ENCODE assay signal across 8 cellular contexts in the genomic region with DNA sequence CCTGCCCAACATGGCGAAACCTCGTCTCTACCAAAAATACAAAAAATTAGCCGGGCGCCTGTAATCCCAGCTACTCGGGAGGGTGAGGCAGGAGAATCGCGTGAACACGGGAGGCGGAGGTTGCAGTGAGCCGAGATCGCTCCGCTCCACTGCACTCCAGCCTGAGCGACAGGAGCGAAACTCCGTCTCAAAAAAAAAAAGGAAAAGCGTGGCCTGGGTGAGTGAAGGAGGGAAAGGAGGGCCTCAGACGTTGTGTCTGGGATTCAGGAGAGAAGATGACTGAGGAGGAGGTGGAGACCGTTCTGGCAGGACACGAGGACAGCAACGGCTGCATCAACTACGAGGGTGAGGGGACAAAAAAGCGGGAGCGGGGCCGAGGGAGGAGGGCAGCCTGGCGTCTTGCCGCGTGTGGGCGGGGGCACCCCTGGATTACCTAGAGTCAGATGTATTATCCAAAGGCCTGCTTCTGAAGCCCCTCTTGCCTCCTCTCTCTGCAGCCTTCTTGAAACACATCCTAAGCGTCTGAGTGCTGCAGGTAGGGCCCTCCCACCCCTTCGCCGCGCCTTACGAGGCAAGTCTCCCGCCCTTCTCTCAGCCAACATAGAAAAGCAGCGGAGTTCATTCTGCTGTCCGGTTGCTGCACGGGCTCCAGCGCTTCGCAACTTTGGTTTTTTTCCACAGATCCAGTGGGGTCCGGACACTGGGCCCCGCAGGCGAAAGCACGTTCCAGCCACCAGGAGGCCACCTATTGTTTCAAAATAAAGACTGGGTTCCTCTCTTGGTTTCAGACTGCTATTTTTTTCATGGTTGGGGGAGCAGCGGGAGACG. TPM values are rescaled to one million over a fixed set of nuclear protein-coding genes. Genes with fewer than 3 reads are reported as not detected.
DNase-seq lines count a peak whose midpoint lies in the region; ATAC-seq and TF ChIP-seq lines count a peak whose summit lies in the region.

No MANE protein-coding gene starts in this region.

- TF ChIP-seq RAD21 in liver (IDR thresholded peaks at IDR 0.05), result peak; percentile 34 to 62

- H3K4me1 Mint-ChIP-seq in activated CD4-positive, alpha-beta T cell treated with anti-CD3 and anti-CD28 coated beads, Interleukin-2, amount 10 ng/mL, durations not matched to agents 7 days and 5 days, result peaks cover 68% of the 10 kb centered on the region

- H3K9ac ChIP-seq in liver (ENCODE audit: low read depth in 1 of 2, low read length in 2 of 2), result peak overlapping the region; percentile 32 to 45

- H3K36me3 ChIP-seq in BJ (ENCODE audit: control insufficient read depth, insufficient read depth, low read length) (peaks cover 25% of the 10 kb centered on the region), liver (ENCODE audit: control insufficient read depth in 4 of 4, insufficient read depth in 3 of 4, low read depth in 1 of 4, low read length in 3 of 4) (peaks cover 12 to 26% (median 23%) of the 10 kb centered on the region in 4 donors)

- H3K4me3 ChIP-seq in BJ (ENCODE audit: low read depth, low read length) (peak overlapping the region; percentile 64), liver (ENCODE audit: low read depth in 1 of 3, low read length in 3 of 3) (peak overlapping the region; percentile 50 to 73 (median 64))

- peak; percentile 40 for DNase-seq in BJ (ENCODE audit: low read depth)
- DNase-seq in NCI-H524 treated with DMSO at 0.1 percent for 48 hours (lab: John Stamatoyannopoulos, UW), result peak; percentile 62
- DNase-seq in activated CD4-positive, alpha-beta T cell treated with anti-CD3 and anti-CD28 coated beads, Interleukin-2, amount 10 ng/mL, durations not matched to agents 7 days and 5 days, result peak; percentile 71
- peak; percentile 88 for DNase-seq in dermis blood vessel endothelial cell
- peak; percentile 53 for DNase-seq in stimulated activated CD4-positive, alpha-beta T cell treated with anti-CD3 and anti-CD28 coated beads, Interleukin-4, amount 100 ng/mL, for 1 hour

- H3K27ac Mint-ChIP-seq in activated CD4-positive, alpha-beta T cell treated with anti-CD3 and anti-CD28 coated beads, Interleukin-2, amount 10 ng/mL, durations not matched to agents 7 days and 5 days, result peak overlapping the region; percentile 93

- H3K27me3 ChIP-seq in BJ (ENCODE audit: control insufficient read depth, insufficient read depth, low read length), result no peaks in the 10 kb centered on the region
- H3K27me3 ChIP-seq in liver (ENCODE audit: control insufficient read depth in 4 of 4, insufficient read depth in 4 of 4, low read length in 3 of 4), result no peaks in the 10 kb centered on the region

- peak overlapping the region; percentile 85 to 98 for H3K27ac ChIP-seq in liver (ENCODE audit: low read depth in 1 of 2, low read length in 2 of 2)

- ATAC-seq in HG03460 (IDR thresholded peaks at IDR 0.05; ENCODE audit: unreplicated experiment), result peak; percentile 45

- TF ChIP-seq CTCF in BJ (IDR thresholded peaks at IDR 0.05; ENCODE audit: insufficient read depth, low read depth, low read length) (peak; percentile 81), liver (IDR thresholded peaks at IDR 0.05; ENCODE audit: low read depth, low read length, missing input control) (peak; percentile 64)

- TF ChIP-seq POLR2A in GM19193 (IDR thresholded peaks at IDR 0.05; ENCODE audit: extremely low read depth, insufficient read depth, insufficient read length), result peak; percentile 44

- H3K9me3 Mint-ChIP-seq in activated CD4-positive, alpha-beta T cell treated with anti-CD3 and anti-CD28 coated beads, Interleukin-2, amount 10 ng/mL, durations not matched to agents 7 days and 5 days, result no peaks in the 10 kb centered on the region

- H3K36me3 Mint-ChIP-seq in activated CD4-positive, alpha-beta T cell treated with anti-CD3 and anti-CD28 coated beads, Interleukin-2, amount 10 ng/mL, durations not matched to agents 7 days and 5 days (ENCODE audit: low read depth), result peaks cover 55% of the 10 kb centered on the region

- no peaks in the 10 kb centered on the region for H3K27me3 Mint-ChIP-seq in activated CD4-positive, alpha-beta T cell treated with anti-CD3 and anti-CD28 coated beads, Interleukin-2, amount 10 ng/mL, durations not matched to agents 7 days and 5 days

- POLR2A ChIA-PET in BJ (lab: Charles Lee), result interaction anchor here (0.7 to 1.2 kb wide), 2 partner anchors 30 to 159 kb away, joined by 4 to 8 read pairs; no protein-coding TSS in a partner anchor
- POLR2A ChIA-PET in activated CD4-positive, alpha-beta T cell treated with anti-CD3 and anti-CD28 coated beads, Interleukin-2, amount 10 ng/mL, durations not matched to agents 7 days and 5 days (lab: Charles Lee), result interaction anchor here (0.6 to 1.8 kb wide), 3 partner anchors 30 to 160 kb away, joined by 3 to 8 read pairs (median 5); a partner anchor contains a TSS

- H3K4me1 ChIP-seq in liver (ENCODE audit: control insufficient read depth in 4 of 4, insufficient read depth in 4 of 4, low read length in 3 of 4), result peaks cover 9 to 56% (median 47%) of the 10 kb centered on the region in 4 donors

- 17% methylated on average over 45 of the region's 45 CpGs for WGBS in liver

- CTCF ChIA-PET in BJ (lab: Yijun Ruan, JAX), result interaction anchor here (0.5 to 8.7 kb wide), 6 partner anchors 30 to 110 kb away, joined by 3 to 56 read pairs (median 7); a partner anchor contains a TSS
- CTCF ChIA-PET in activated CD4-positive, alpha-beta T cell treated with anti-CD3 and anti-CD28 coated beads, Interleukin-2, amount 10 ng/mL, durations not matched to agents 7 days and 5 days (lab: Charles Lee), result interaction anchor here (0.6 to 2.1 kb wide), 6 partner anchors 31 to 489 kb away, joined by 3 to 7 read pairs (median 3); a partner anchor contains a TSS

- no peaks in the 10 kb centered on the region for H3K9me3 ChIP-seq in liver (ENCODE audit: control insufficient read depth in 4 of 4, low read length in 3 of 4)

- H3K4me3 Mint-ChIP-seq in activated CD4-positive, alpha-beta T cell treated with anti-CD3 and anti-CD28 coated beads, Interleukin-2, amount 10 ng/mL, durations not matched to agents 7 days and 5 days, result peak overlapping the region; percentile 90

TF ChIP-seq in liver, 16 proteins besides CTCF, POLR2A, EP300 and RAD21:
- TF ChIP-seq JUND (IDR thresholded peaks at IDR 0.05), result no peak
- no peak for TF ChIP-seq HNF4G (IDR thresholded peaks at IDR 0.05)
- TF ChIP-seq FOXA1 (IDR thresholded peaks at IDR 0.05), result no peak
- TF ChIP-seq NR2F2 (IDR thresholded peaks at IDR 0.05), result no peak
- TF ChIP-seq HNF4A (conservative IDR thresholded peaks at IDR 0.05), result peak in 1 of 2 donors; percentile 3
- TF ChIP-seq YY1 (IDR thresholded peaks at IDR 0.05), result no peak
- TF ChIP-seq, protein P1, sequence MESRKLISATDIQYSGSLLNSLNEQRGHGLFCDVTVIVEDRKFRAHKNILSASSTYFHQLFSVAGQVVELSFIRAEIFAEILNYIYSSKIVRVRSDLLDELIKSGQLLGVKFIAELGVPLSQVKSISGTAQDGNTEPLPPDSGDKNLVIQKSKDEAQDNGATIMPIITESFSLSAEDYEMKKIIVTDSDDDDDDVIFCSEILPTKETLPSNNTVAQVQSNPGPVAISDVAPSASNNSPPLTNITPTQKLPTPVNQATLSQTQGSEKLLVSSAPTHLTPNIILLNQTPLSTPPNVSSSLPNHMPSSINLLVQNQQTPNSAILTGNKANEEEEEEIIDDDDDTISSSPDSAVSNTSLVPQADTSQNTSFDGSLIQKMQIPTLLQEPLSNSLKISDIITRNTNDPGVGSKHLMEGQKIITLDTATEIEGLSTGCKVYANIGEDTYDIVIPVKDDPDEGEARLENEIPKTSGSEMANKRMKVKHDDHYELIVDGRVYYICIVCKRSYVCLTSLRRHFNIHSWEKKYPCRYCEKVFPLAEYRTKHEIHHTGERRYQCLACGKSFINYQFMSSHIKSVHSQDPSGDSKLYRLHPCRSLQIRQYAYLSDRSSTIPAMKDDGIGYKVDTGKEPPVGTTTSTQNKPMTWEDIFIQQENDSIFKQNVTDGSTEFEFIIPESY (IDR thresholded peaks at IDR 0.05), result no peak
- peak; percentile 65 for TF ChIP-seq SP1 (IDR thresholded peaks at IDR 0.05)

RNA-seq across cellular contexts. Expression of a gene that starts 0.7 kb away (rescaled TPM):
- polyA plus RNA-seq in BJ (2011; rRNA removed), result 5,667 and 6,879 TPM in 2 replicates
- polyA minus RNA-seq in BJ (2011; rRNA and poly(A)+ RNA removed), result 985 and 1,932 TPM in 2 replicates
- 1,000 to 10,000 TPM; 1,336 to 1,525 TPM for total RNA-seq in activated CD4-positive, alpha-beta T cell treated with anti-CD3 and anti-CD28 coated beads, Interleukin-2, amount 10 ng/mL, durations not matched to agents 7 days and 5 days
- total RNA-seq in dermis blood vessel endothelial cell, result 1,647 and 2,863 TPM in 2 replicates
- total RNA-seq in liver, result 100 to 1,000 TPM; 298 to 482 TPM
- polyA plus RNA-seq in liver, result 100 to 1,000 TPM; 766 to 975 TPM

RNA-seq across cellular contexts. Expression of a gene that starts 5.0 kb away (rescaled TPM):
- 74.1 and 75.4 TPM in 2 replicates for polyA plus RNA-seq in BJ (2011; rRNA removed)
- polyA minus RNA-seq in BJ (2011; rRNA and poly(A)+ RNA removed), result 21.6 and 24.2 TPM in 2 replicates
- total RNA-seq in activated CD4-positive, alpha-beta T cell treated with anti-CD3 and anti-CD28 coated beads, Interleukin-2, amount 10 ng/mL, durations not matched to agents 7 days and 5 days, result 10 to 100 TPM; 56.6 to 63.4 TPM
- 80.8 and 96.8 TPM in 2 replicates for total RNA-seq in dermis blood vessel endothelial cell
- total RNA-seq in liver, result 10 to 100 TPM in 1 of 2 donors, 1 to 10 TPM in 1; 3.7 to 14.2 TPM
- polyA plus RNA-seq in liver, result 10 to 100 TPM; 11.2 to 13.9 TPM

RNA-seq across cellular contexts. Expression of a gene that starts 29.3 kb away (rescaled TPM):
- polyA plus RNA-seq in BJ (2011; rRNA removed) (180 and 264 TPM in 2 replicates), liver (10 to 100 TPM; 41.0 to 58.1 TPM)
- polyA minus RNA-seq in BJ (2011; rRNA and poly(A)+ RNA removed), result 268 and 305 TPM in 2 replicates
- total RNA-seq in activated CD4-positive, alpha-beta T cell treated with anti-CD3 and anti-CD28 coated beads, Interleukin-2, amount 10 ng/mL, durations not matched to agents 7 days and 5 days, result 100 to 1,000 TPM; 367 to 399 TPM
- total RNA-seq in dermis blood vessel endothelial cell (400 and 456 TPM in 2 replicates), liver (10 to 100 TPM; 59.5 to 93.5 TPM)

RNA-seq across cellular contexts. Expression of a gene that starts 31.9 kb away (rescaled TPM):
- polyA plus RNA-seq in BJ (2011; rRNA removed) (60.7 and 72.6 TPM in 2 replicates), liver (10 to 100 TPM; 12.8 to 24.8 TPM)
- polyA minus RNA-seq in BJ (2011; rRNA and poly(A)+ RNA removed), result 57.8 and 79.5 TPM in 2 replicates
- 100 to 1,000 TPM; 140 to 173 TPM for total RNA-seq in activated CD4-positive, alpha-beta T cell treated with anti-CD3 and anti-CD28 coated beads, Interleukin-2, amount 10 ng/mL, durations not matched to agents 7 days and 5 days
- total RNA-seq in dermis blood vessel endothelial cell (47.5 and 51.2 TPM in 2 replicates), liver (10 to 100 TPM; 20.5 to 24.6 TPM)

RNA-seq across cellular contexts. Expression of a gene that starts 39.3 kb away (rescaled TPM):
- polyA plus RNA-seq in BJ (2011; rRNA removed), result 1.4 and 1.6 TPM in 2 replicates
- 2.9 and 3.7 TPM in 2 replicates for polyA minus RNA-seq in BJ (2011; rRNA and poly(A)+ RNA removed)
- 1 to 10 TPM; 8.2 to 9.1 TPM for total RNA-seq in activated CD4-positive, alpha-beta T cell treated with anti-CD3 and anti-CD28 coated beads, Interleukin-2, amount 10 ng/mL, durations not matched to agents 7 days and 5 days
- total RNA-seq in dermis blood vessel endothelial cell, result 4.7 and 5.6 TPM in 2 replicates
- 1 to 10 TPM; 2.0 to 5.2 TPM for total RNA-seq in liver
- polyA plus RNA-seq in liver, result 1 to 10 TPM; 1.3 to 1.8 TPM

Comparison
In these comparisons a context has a peak if more than half of its experiments do, and no peak if none do; other contexts are left out.
1. Peak in every context shown above with its lines: DNase-seq, ATAC-seq, H3K4me3 ChIP-seq and H3K27ac ChIP-seq.